ENCODE assay signal across 1 cellular context in genomic region chr1:186375152-186375928, GRCh38.
A peak's percentile ranks its signal among the peaks of the same experiment; 100 is the strongest.
TF ChIP-seq lines count a peak whose summit lies in the region.

Gene ODR4 (plus strand): TSS chr1:186375838. CDS start chr1:186379786, 3,948 bp downstream.
Gene TPR (minus strand): TSS chr1:186375253. CDS start chr1:186375028, 225 bp downstream.

TF ChIP-seq in K562, 482 proteins besides CTCF, POLR2A, EP300 and RAD21 (continued from another document and continues in another):
- peak; percentile 56; the same call in 1 of the 2 replicates for TF ChIP-seq E2F1 (CRISPR knock-in tag; IDR thresholded peaks at IDR 0.05)
- no peak for TF ChIP-seq RBM15 (IDR thresholded peaks at IDR 0.05; ENCODE audit: insufficient read depth, low read length)
- TF ChIP-seq, protein P1, sequence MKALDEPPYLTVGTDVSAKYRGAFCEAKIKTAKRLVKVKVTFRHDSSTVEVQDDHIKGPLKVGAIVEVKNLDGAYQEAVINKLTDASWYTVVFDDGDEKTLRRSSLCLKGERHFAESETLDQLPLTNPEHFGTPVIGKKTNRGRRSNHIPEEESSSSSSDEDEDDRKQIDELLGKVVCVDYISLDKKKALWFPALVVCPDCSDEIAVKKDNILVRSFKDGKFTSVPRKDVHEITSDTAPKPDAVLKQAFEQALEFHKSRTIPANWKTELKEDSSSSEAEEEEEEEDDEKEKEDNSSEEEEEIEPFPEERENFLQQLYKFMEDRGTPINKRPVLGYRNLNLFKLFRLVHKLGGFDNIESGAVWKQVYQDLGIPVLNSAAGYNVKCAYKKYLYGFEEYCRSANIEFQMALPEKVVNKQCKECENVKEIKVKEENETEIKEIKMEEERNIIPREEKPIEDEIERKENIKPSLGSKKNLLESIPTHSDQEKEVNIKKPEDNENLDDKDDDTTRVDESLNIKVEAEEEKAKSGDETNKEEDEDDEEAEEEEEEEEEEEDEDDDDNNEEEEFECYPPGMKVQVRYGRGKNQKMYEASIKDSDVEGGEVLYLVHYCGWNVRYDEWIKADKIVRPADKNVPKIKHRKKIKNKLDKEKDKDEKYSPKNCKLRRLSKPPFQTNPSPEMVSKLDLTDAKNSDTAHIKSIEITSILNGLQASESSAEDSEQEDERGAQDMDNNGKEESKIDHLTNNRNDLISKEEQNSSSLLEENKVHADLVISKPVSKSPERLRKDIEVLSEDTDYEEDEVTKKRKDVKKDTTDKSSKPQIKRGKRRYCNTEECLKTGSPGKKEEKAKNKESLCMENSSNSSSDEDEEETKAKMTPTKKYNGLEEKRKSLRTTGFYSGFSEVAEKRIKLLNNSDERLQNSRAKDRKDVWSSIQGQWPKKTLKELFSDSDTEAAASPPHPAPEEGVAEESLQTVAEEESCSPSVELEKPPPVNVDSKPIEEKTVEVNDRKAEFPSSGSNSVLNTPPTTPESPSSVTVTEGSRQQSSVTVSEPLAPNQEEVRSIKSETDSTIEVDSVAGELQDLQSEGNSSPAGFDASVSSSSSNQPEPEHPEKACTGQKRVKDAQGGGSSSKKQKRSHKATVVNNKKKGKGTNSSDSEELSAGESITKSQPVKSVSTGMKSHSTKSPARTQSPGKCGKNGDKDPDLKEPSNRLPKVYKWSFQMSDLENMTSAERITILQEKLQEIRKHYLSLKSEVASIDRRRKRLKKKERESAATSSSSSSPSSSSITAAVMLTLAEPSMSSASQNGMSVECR (CRISPR knock-in tag; IDR thresholded peaks at IDR 0.05): peak; percentile 91; the same call in 1 of the 2 replicates
- no peak; the same call in 1 of the 2 replicates for TF ChIP-seq DMBX1 (CRISPR knock-in tag; IDR thresholded peaks at IDR 0.05; ENCODE audit: borderline replicate concordance)
- TF ChIP-seq HMG20B (CRISPR knock-in tag; IDR thresholded peaks at IDR 0.05): no peak
- TF ChIP-seq TEAD2 (tag; IDR thresholded peaks at IDR 0.05): no peak
- peak; percentile 94 for TF ChIP-seq ATF1 (CRISPR knock-in tag; IDR thresholded peaks at IDR 0.05)
- TF ChIP-seq ATF1 (tag; IDR thresholded peaks at IDR 0.05): peak; percentile 100
- TF ChIP-seq, protein P2, sequence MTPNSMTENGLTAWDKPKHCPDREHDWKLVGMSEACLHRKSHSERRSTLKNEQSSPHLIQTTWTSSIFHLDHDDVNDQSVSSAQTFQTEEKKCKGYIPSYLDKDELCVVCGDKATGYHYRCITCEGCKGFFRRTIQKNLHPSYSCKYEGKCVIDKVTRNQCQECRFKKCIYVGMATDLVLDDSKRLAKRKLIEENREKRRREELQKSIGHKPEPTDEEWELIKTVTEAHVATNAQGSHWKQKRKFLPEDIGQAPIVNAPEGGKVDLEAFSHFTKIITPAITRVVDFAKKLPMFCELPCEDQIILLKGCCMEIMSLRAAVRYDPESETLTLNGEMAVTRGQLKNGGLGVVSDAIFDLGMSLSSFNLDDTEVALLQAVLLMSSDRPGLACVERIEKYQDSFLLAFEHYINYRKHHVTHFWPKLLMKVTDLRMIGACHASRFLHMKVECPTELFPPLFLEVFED (CRISPR knock-in tag; conservative IDR thresholded peaks at IDR 0.05): peak; percentile 73; the same call in 1 of the 2 replicates
- no peak for TF ChIP-seq WHSC1 (IDR thresholded peaks at IDR 0.05; ENCODE audit: low read length)
- no peak for TF ChIP-seq HEY1 (CRISPR knock-in tag; IDR thresholded peaks at IDR 0.05; ENCODE audit: borderline replicate concordance)
- peak; percentile 85 for TF ChIP-seq RBM22 (IDR thresholded peaks at IDR 0.05; ENCODE audit: low read depth, low read length, poor library complexity, severe bottlenecking)
- TF ChIP-seq AFF1 (IDR thresholded peaks at IDR 0.05; ENCODE audit: low read depth in 1 of 2, partially characterized antibody in 2 of 2): peak; percentile 88 to 93
- TF ChIP-seq KHSRP (IDR thresholded peaks at IDR 0.05): peak; percentile 94
- TF ChIP-seq HBP1 (CRISPR knock-in tag; IDR thresholded peaks at IDR 0.05): peak; percentile 80; the same call in 1 of the 2 replicates
- TF ChIP-seq NBN (IDR thresholded peaks at IDR 0.05; ENCODE audit: low read depth): peak; percentile 99
- no peak for TF ChIP-seq EWSR1 (IDR thresholded peaks at IDR 0.05; ENCODE audit: borderline replicate concordance, low read depth, partially characterized antibody)
- TF ChIP-seq HOXB6 (CRISPR knock-in tag; IDR thresholded peaks at IDR 0.05; ENCODE audit: borderline replicate concordance): no peak
- peak; percentile 98 for TF ChIP-seq CTCFL (IDR thresholded peaks at IDR 0.05; ENCODE audit: borderline replicate concordance, insufficient read depth, low read depth, low read length, poor library complexity, severe bottlenecking)
- peak; percentile 87 to 94 for TF ChIP-seq MNT (conservative IDR thresholded peaks at IDR 0.05)
- peak; percentile 99 for TF ChIP-seq CHAMP1 (IDR thresholded peaks at IDR 0.05)
- peak; percentile 5; the same call in 1 of the 2 replicates for TF ChIP-seq CBFA2T3 (IDR thresholded peaks at IDR 0.05)
- peak; percentile 81 for TF ChIP-seq ZHX1 (conservative IDR thresholded peaks at IDR 0.05; ENCODE audit: low read length)
- TF ChIP-seq SPI1 (IDR thresholded peaks at IDR 0.05; ENCODE audit: borderline replicate concordance, low read depth, low read length): peak; percentile 74
- TF ChIP-seq BRD4 (IDR thresholded peaks at IDR 0.05): peak; percentile 93; the same call in 1 of the 2 replicates
- peak; percentile 93 for TF ChIP-seq ZFX (CRISPR knock-in tag; IDR thresholded peaks at IDR 0.05)
- TF ChIP-seq, protein P3, sequence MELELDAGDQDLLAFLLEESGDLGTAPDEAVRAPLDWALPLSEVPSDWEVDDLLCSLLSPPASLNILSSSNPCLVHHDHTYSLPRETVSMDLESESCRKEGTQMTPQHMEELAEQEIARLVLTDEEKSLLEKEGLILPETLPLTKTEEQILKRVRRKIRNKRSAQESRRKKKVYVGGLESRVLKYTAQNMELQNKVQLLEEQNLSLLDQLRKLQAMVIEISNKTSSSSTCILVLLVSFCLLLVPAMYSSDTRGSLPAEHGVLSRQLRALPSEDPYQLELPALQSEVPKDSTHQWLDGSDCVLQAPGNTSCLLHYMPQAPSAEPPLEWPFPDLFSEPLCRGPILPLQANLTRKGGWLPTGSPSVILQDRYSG (tag; conservative IDR thresholded peaks at IDR 0.05; ENCODE audit: low read depth): peak; percentile 64; the same call in 1 of the 2 replicates
- TF ChIP-seq KDM1A (IDR thresholded peaks at IDR 0.05): no peak; a peak in 1 of 4 replicates
- TF ChIP-seq TAF7 (tag; IDR thresholded peaks at IDR 0.05): peak; percentile 58
- TF ChIP-seq NFIC (IDR thresholded peaks at IDR 0.05): peak; percentile 73
- TF ChIP-seq ETV5 (CRISPR knock-in tag; IDR thresholded peaks at IDR 0.05; ENCODE audit: low read depth): peak; percentile 86; the same call in 1 of the 2 replicates
- TF ChIP-seq FOXM1 (IDR thresholded peaks at IDR 0.05; ENCODE audit: low read depth): peak; percentile 56
- no peak for TF ChIP-seq FOXM1 (CRISPR knock-in tag; IDR thresholded peaks at IDR 0.05; ENCODE audit: low read depth)
